ENCODE assay signal across 2 cellular contexts in genomic region chr9:124502711-124503702, GRCh38.
TF ChIP-seq lines count a peak whose summit lies in the region.

No MANE protein-coding gene starts in this region.

TF ChIP-seq in H1, 55 proteins besides CTCF, POLR2A, EP300 and RAD21:
- TF ChIP-seq KDM4A (IDR thresholded peaks at IDR 0.05; ENCODE audit: low read depth, low read length, severe bottlenecking) (peak; percentile 49), EGR1 (IDR thresholded peaks at IDR 0.05; ENCODE audit: borderline replicate concordance, low read depth, low read length) (no peak), E2F6 (IDR thresholded peaks at IDR 0.05) (peak; percentile 91), KDM5A (IDR thresholded peaks at IDR 0.05; ENCODE audit: low read length) (no peak), SP2 (IDR thresholded peaks at IDR 0.05; ENCODE audit: low read length) (no peak), SIRT6 (IDR thresholded peaks at IDR 0.05; ENCODE audit: low read length) (no peak), SP4 (IDR thresholded peaks at IDR 0.05; ENCODE audit: low read length) (no peak), RFX5 (IDR thresholded peaks at IDR 0.05; ENCODE audit: borderline replicate concordance, low read depth, low read length) (no peak), CHD1 (IDR thresholded peaks at IDR 0.05; ENCODE audit: low read depth, low read length) (no peak), RBBP5 (IDR thresholded peaks at IDR 0.05; ENCODE audit: borderline replicate concordance, low read depth, low read length) (no peak), BRCA1 (IDR thresholded peaks at IDR 0.05; ENCODE audit: low read depth, low read length) (no peak), MAX (IDR thresholded peaks at IDR 0.05) (peak; percentile 97), JUN (IDR thresholded peaks at IDR 0.05; ENCODE audit: low read depth, low read length) (no peak), CBX8 (IDR thresholded peaks at IDR 0.05; ENCODE audit: borderline replicate concordance, low read depth, low read length) (no peak), SRF (IDR thresholded peaks at IDR 0.05; ENCODE audit: low read depth, low read length) (no peak), BACH1 (IDR thresholded peaks at IDR 0.05; ENCODE audit: low read length) (no peak), KDM1A (IDR thresholded peaks at IDR 0.05; ENCODE audit: borderline replicate concordance, low read length) (no peak), CTBP2 (IDR thresholded peaks at IDR 0.05; ENCODE audit: borderline replicate concordance, insufficient read depth, insufficient read length, low read length) (no peak)

TF ChIP-seq in neural cell, 6 proteins besides CTCF, POLR2A, EP300 and RAD21:
- no peak for TF ChIP-seq TAF1 (IDR thresholded peaks at IDR 0.05; ENCODE audit: low read depth)
- no peak for TF ChIP-seq EZH2 (IDR thresholded peaks at IDR 0.05; ENCODE audit: borderline replicate concordance, insufficient read depth, low read length, poor library complexity, severe bottlenecking)
- no peak for TF ChIP-seq MXI1 (conservative IDR thresholded peaks at IDR 0.05; ENCODE audit: poor library complexity, severe bottlenecking)
- no peak for TF ChIP-seq POLR2AphosphoS5 (IDR thresholded peaks at IDR 0.05)
- no peak for TF ChIP-seq REST (IDR thresholded peaks at IDR 0.05; ENCODE audit: borderline replicate concordance)
- TF ChIP-seq SMC3 (conservative IDR thresholded peaks at IDR 0.05; ENCODE audit: poor library complexity) = no peak
TF ChIP-seq in neural cell: peak in this region for 0.
